Comparison of ENCODE assay signal across 8 cellular contexts in genomic region chr4:40046311-40046980, GRCh38. TPM values are rescaled to one million over a fixed set of nuclear protein-coding genes. Genes with fewer than 3 reads are reported as not detected.
DNase-seq lines count a peak whose midpoint lies in the region; TF ChIP-seq lines count a peak whose summit lies in the region.

No MANE protein-coding gene starts in this region.

- DNase-seq in H4 (ENCODE audit: low spot score) (peak; percentile 35), RPMI8226 (peak; percentile 25), epithelial cell of proximal tubule (ENCODE audit: low read depth) (no peak), retinal pigment epithelial cell (ENCODE audit: low read depth) (no peak), NCI-H1436 treated with DMSO at 0.1 percent for 48 hours (lab: John Stamatoyannopoulos, UW) (no peak), NCI-H446 treated with DMSO at 0.1 percent for 48 hours (lab: John Stamatoyannopoulos, UW) (no peak), DMS114 treated with DMSO at 0.1 percent for 48 hours (lab: John Stamatoyannopoulos, UW; ENCODE audit: unreplicated experiment) (no peak)
- no peak for DNase-seq in effector CD4-positive, alpha-beta T cell

- H3K4me3 ChIP-seq in epithelial cell of proximal tubule (ENCODE audit: low read depth, low read length): no peak overlapping the region
- H3K4me3 ChIP-seq in retinal pigment epithelial cell (ENCODE audit: low read length): no peak overlapping the region

- TF ChIP-seq CTCF in epithelial cell of proximal tubule (conservative IDR thresholded peaks at IDR 0.05; ENCODE audit: low read depth, low read length) (peak; percentile 18), retinal pigment epithelial cell (conservative IDR thresholded peaks at IDR 0.05; ENCODE audit: low read depth, low read length) (peak; percentile 5)

RNA-seq across cellular contexts. Expression of gene N4BP2, which starts 10.2 kb away (rescaled TPM):
- total RNA-seq in H4 (2014; rRNA removed; shearing (Covaris generic)): 2.1 and 5.1 TPM in 2 replicates
- total RNA-seq in epithelial cell of proximal tubule: 5.1 and 5.8 TPM in 2 replicates

Comparison
In these comparisons a context has a peak if more than half of its experiments do, and no peak if none do; other contexts are left out.
1. DNase-seq: peak in H4 (single experiment) and RPMI8226 (single experiment); none in epithelial cell of proximal tubule (single experiment), retinal pigment epithelial cell (single experiment), effector CD4-positive, alpha-beta T cell (single experiment), NCI-H1436 treated with DMSO at 0.1 percent for 48 hours (single experiment), NCI-H446 treated with DMSO at 0.1 percent for 48 hours (single experiment) and DMS114 treated with DMSO at 0.1 percent for 48 hours (single experiment).